In the genomic region with DNA sequence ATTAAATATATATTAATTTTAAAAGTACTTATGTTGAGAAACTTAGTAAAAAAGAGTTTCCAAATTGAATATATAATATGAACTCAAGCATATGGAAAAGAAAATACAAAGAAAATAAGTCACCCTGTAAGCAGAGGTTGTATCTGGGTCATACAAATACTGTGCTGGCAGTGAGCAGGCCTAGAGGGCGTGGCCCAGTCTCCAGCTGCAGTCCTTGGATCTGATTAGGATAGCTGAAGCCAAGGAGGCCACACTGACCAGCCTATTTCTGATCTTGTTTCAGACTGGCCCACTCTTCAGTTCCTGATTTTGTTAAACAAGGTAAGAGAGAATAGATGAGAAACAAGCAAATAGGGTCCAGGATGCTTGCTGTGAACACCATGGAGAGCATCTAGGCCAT, we compare ENCODE assay signal across 21 cellular contexts.
"Had no signal": no experiment of that assay in that cellular context is flagged by ENCODE, and none has a peak within 500 bp of the region (broad histone marks: within the 10 kb centered on the region; RNA-seq: fewer than 3 reads in every experiment).

No MANE protein-coding gene starts in this region.

- H3K36me3 Mint-ChIP-seq: activated CD8-positive, alpha-beta memory T cell treated with anti-CD3 and anti-CD28 coated beads, Interleukin-2, amount 10 ng/mL, durations not matched to agents 7 days and 5 days; activated naive CD8-positive, alpha-beta T cell treated with anti-CD3 and anti-CD28 coated beads for 36 hours; stimulated activated memory B cell treated with anti-CD40 and anti-IgM and Interleukin-4, amounts not matched to agents 10 μg/mL and 1 μg/mL and 100 μg/mL, for 72 hours had no signal

- H3K27me3 Mint-ChIP-seq: activated B cell treated with CpG ODN at 0.5 μM for 24 hours; activated CD4-positive, alpha-beta memory T cell treated with anti-CD3 and anti-CD28 coated beads, Interleukin-2, amount 10 ng/mL, durations not matched to agents 7 days and 5 days; activated CD8-positive, alpha-beta memory T cell treated with anti-CD3 and anti-CD28 coated beads, Interleukin-2, amount 10 ng/mL, durations not matched to agents 7 days and 5 days; stimulated activated memory B cell treated with anti-CD40 and anti-IgM and Interleukin-4, amounts not matched to agents 10 μg/mL and 1 μg/mL and 100 μg/mL, for 72 hours had no signal

- H3K27ac Mint-ChIP-seq: activated B cell treated with CpG ODN at 0.5 μM for 24 hours; activated CD4-positive, alpha-beta memory T cell treated with anti-CD3 and anti-CD28 coated beads, Interleukin-2, amount 10 ng/mL, durations not matched to agents 7 days and 5 days; activated CD8-positive, alpha-beta memory T cell treated with anti-CD3 and anti-CD28 coated beads, Interleukin-2, amount 10 ng/mL, durations not matched to agents 7 days and 5 days; activated naive CD8-positive, alpha-beta T cell treated with anti-CD3 and anti-CD28 coated beads for 36 hours; naive thymus-derived CD8-positive, alpha-beta T cell; stimulated activated memory B cell treated with anti-CD40 and anti-IgM and Interleukin-4, amounts not matched to agents 10 μg/mL and 1 μg/mL and 100 μg/mL, for 72 hours had no signal

- DNase-seq: activated B cell treated with CpG ODN at 0.5 μM for 24 hours; activated CD4-positive, alpha-beta memory T cell treated with anti-CD3 and anti-CD28 coated beads, Interleukin-2, amount 10 ng/mL, durations not matched to agents 7 days and 5 days; activated CD4-positive, alpha-beta T cell treated with anti-CD3 and anti-CD28 coated beads for 48 hours; activated CD8-positive, alpha-beta memory T cell treated with anti-CD3 and anti-CD28 coated beads, Interleukin-2, amount 10 ng/mL, durations not matched to agents 7 days and 5 days; activated naive CD8-positive, alpha-beta T cell treated with anti-CD3 and anti-CD28 coated beads for 36 hours; body of pancreas; effector CD4-positive, alpha-beta T cell; hippocampal formation; mesendoderm; naive thymus-derived CD8-positive, alpha-beta T cell; ovary; stimulated activated CD4-positive, alpha-beta T cell treated with anti-CD3 and anti-CD28 coated beads, Interleukin-4, amount 100 ng/mL, for 24 hours; T-helper 1 cell; T-helper 9 cell; upper lobe of left lung had no signal

- H3K9me3 ChIP-seq: ovary had no signal

- H3K36me3 ChIP-seq: ovary, thoracic aorta, upper lobe of left lung had no signal

- H3K4me1 ChIP-seq: body of pancreas, upper lobe of left lung had no signal

- H3K27ac ChIP-seq: body of pancreas, coronary artery, ovary, thoracic aorta, upper lobe of left lung had no signal

- H3K4me1 Mint-ChIP-seq: activated B cell treated with CpG ODN at 0.5 μM for 24 hours; activated CD4-positive, alpha-beta memory T cell treated with anti-CD3 and anti-CD28 coated beads, Interleukin-2, amount 10 ng/mL, durations not matched to agents 7 days and 5 days; activated CD8-positive, alpha-beta memory T cell treated with anti-CD3 and anti-CD28 coated beads, Interleukin-2, amount 10 ng/mL, durations not matched to agents 7 days and 5 days; activated naive CD8-positive, alpha-beta T cell treated with anti-CD3 and anti-CD28 coated beads for 36 hours; central memory CD8-positive, alpha-beta T cell; naive thymus-derived CD8-positive, alpha-beta T cell; stimulated activated memory B cell treated with anti-CD40 and anti-IgM and Interleukin-4, amounts not matched to agents 10 μg/mL and 1 μg/mL and 100 μg/mL, for 72 hours had no signal

- H3K4me3 Mint-ChIP-seq: activated B cell treated with CpG ODN at 0.5 μM for 24 hours; activated CD4-positive, alpha-beta memory T cell treated with anti-CD3 and anti-CD28 coated beads, Interleukin-2, amount 10 ng/mL, durations not matched to agents 7 days and 5 days; activated CD8-positive, alpha-beta memory T cell treated with anti-CD3 and anti-CD28 coated beads, Interleukin-2, amount 10 ng/mL, durations not matched to agents 7 days and 5 days; activated naive CD8-positive, alpha-beta T cell treated with anti-CD3 and anti-CD28 coated beads for 36 hours; central memory CD8-positive, alpha-beta T cell; naive thymus-derived CD8-positive, alpha-beta T cell; stimulated activated memory B cell treated with anti-CD40 and anti-IgM and Interleukin-4, amounts not matched to agents 10 μg/mL and 1 μg/mL and 100 μg/mL, for 72 hours had no signal

- H3K27me3 ChIP-seq: body of pancreas, ovary, upper lobe of left lung had no signal

- ATAC-seq: activated CD8-positive, alpha-beta memory T cell treated with anti-CD3 and anti-CD28 coated beads, Interleukin-2, amount 10 ng/mL, durations not matched to agents 7 days and 5 days; body of pancreas; esophagus mucosa; naive thymus-derived CD8-positive, alpha-beta T cell; sciatic nerve; stimulated activated memory B cell treated with anti-CD40 and anti-IgM and Interleukin-4, amounts not matched to agents 10 μg/mL and 1 μg/mL and 100 μg/mL, for 72 hours had no signal

- H3K4me3 ChIP-seq: body of pancreas, coronary artery, ovary, thoracic aorta, upper lobe of left lung had no signal
